ENCODE assay signal across 1 cellular context in the genomic region with DNA sequence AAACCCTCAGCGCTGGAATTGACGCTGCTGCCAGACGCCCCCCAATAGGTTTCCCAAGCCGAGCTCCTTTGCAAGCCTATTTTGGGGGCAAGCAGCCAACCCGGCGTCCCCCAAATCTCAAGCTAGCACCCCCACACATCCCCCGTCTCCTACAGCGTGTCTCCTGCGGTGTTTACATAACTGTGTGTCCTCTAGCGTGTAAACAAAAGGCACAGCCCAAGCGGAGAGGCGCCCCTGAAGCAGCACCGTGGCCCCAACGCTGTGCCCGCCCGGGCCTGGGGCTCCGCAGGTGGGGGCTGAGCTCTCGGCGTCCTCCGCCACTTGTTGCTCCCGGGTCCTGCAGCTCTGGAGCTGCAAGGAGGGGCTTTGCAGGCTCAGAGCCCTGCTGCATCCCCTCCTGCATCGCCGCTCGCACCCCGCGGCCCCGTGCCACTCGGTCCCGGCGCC.
TF ChIP-seq lines count a peak whose summit lies in the region.

No MANE protein-coding gene starts in this region.

TF ChIP-seq in H1, 55 proteins besides CTCF, POLR2A, EP300 and RAD21 (continued from another document):
- TF ChIP-seq, protein P1, sequence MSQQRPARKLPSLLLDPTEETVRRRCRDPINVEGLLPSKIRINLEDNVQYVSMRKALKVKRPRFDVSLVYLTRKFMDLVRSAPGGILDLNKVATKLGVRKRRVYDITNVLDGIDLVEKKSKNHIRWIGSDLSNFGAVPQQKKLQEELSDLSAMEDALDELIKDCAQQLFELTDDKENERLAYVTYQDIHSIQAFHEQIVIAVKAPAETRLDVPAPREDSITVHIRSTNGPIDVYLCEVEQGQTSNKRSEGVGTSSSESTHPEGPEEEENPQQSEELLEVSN (IDR thresholded peaks at IDR 0.05): peak; percentile 3; the same call in 1 of the 2 replicates
- TF ChIP-seq RFX5 (IDR thresholded peaks at IDR 0.05; ENCODE audit: borderline replicate concordance, low read depth, low read length): no peak
- no peak for TF ChIP-seq TBP (IDR thresholded peaks at IDR 0.05; ENCODE audit: low read depth, low read length)
- TF ChIP-seq JUN (IDR thresholded peaks at IDR 0.05; ENCODE audit: low read depth, low read length): no peak
- TF ChIP-seq SIN3A (conservative IDR thresholded peaks at IDR 0.05 in 1 of 2, IDR thresholded peaks at IDR 0.05 in 1 of 2; ENCODE audit: low read depth in 1 of 2, low read length in 2 of 2): peak in 1 of 2 experiments; percentile 36; a peak in 1 of 4 replicates
- TF ChIP-seq GABPA (IDR thresholded peaks at IDR 0.05; ENCODE audit: borderline replicate concordance, insufficient read depth, low read length): no peak
- peak; percentile 42 for TF ChIP-seq EZH2 (IDR thresholded peaks at IDR 0.05; ENCODE audit: low read depth, low read length, severe bottlenecking)
- TF ChIP-seq NRF1 (IDR thresholded peaks at IDR 0.05; ENCODE audit: low read depth, low read length): no peak
- TF ChIP-seq KDM1A (IDR thresholded peaks at IDR 0.05; ENCODE audit: borderline replicate concordance, low read length): no peak
- no peak for TF ChIP-seq FOSL1 (IDR thresholded peaks at IDR 0.05; ENCODE audit: insufficient read depth, low read depth, low read length)
- TF ChIP-seq KDM5A (IDR thresholded peaks at IDR 0.05; ENCODE audit: low read length): no peak
- 0 out of 2 replicates have a peak, but pooled peaks have one; percentile 38 for TF ChIP-seq SUZ12 (IDR thresholded peaks at IDR 0.05; ENCODE audit: low read length)
- TF ChIP-seq RXRA (IDR thresholded peaks at IDR 0.05; ENCODE audit: insufficient read depth, low read depth, low read length): no peak
- TF ChIP-seq, protein P2, sequence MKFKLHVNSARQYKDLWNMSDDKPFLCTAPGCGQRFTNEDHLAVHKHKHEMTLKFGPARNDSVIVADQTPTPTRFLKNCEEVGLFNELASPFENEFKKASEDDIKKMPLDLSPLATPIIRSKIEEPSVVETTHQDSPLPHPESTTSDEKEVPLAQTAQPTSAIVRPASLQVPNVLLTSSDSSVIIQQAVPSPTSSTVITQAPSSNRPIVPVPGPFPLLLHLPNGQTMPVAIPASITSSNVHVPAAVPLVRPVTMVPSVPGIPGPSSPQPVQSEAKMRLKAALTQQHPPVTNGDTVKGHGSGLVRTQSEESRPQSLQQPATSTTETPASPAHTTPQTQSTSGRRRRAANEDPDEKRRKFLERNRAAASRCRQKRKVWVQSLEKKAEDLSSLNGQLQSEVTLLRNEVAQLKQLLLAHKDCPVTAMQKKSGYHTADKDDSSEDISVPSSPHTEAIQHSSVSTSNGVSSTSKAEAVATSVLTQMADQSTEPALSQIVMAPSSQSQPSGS (IDR thresholded peaks at IDR 0.05; ENCODE audit: low read length): no peak
- TF ChIP-seq TAF1 (IDR thresholded peaks at IDR 0.05; ENCODE audit: low read depth, low read length): 0 out of 2 replicates have a peak, but pooled peaks have one; percentile 24
- TF ChIP-seq, protein P3, sequence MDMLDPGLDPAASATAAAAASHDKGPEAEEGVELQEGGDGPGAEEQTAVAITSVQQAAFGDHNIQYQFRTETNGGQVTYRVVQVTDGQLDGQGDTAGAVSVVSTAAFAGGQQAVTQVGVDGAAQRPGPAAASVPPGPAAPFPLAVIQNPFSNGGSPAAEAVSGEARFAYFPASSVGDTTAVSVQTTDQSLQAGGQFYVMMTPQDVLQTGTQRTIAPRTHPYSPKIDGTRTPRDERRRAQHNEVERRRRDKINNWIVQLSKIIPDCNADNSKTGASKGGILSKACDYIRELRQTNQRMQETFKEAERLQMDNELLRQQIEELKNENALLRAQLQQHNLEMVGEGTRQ (IDR thresholded peaks at IDR 0.05; ENCODE audit: low read length): no peak
- TF ChIP-seq, protein P4, sequence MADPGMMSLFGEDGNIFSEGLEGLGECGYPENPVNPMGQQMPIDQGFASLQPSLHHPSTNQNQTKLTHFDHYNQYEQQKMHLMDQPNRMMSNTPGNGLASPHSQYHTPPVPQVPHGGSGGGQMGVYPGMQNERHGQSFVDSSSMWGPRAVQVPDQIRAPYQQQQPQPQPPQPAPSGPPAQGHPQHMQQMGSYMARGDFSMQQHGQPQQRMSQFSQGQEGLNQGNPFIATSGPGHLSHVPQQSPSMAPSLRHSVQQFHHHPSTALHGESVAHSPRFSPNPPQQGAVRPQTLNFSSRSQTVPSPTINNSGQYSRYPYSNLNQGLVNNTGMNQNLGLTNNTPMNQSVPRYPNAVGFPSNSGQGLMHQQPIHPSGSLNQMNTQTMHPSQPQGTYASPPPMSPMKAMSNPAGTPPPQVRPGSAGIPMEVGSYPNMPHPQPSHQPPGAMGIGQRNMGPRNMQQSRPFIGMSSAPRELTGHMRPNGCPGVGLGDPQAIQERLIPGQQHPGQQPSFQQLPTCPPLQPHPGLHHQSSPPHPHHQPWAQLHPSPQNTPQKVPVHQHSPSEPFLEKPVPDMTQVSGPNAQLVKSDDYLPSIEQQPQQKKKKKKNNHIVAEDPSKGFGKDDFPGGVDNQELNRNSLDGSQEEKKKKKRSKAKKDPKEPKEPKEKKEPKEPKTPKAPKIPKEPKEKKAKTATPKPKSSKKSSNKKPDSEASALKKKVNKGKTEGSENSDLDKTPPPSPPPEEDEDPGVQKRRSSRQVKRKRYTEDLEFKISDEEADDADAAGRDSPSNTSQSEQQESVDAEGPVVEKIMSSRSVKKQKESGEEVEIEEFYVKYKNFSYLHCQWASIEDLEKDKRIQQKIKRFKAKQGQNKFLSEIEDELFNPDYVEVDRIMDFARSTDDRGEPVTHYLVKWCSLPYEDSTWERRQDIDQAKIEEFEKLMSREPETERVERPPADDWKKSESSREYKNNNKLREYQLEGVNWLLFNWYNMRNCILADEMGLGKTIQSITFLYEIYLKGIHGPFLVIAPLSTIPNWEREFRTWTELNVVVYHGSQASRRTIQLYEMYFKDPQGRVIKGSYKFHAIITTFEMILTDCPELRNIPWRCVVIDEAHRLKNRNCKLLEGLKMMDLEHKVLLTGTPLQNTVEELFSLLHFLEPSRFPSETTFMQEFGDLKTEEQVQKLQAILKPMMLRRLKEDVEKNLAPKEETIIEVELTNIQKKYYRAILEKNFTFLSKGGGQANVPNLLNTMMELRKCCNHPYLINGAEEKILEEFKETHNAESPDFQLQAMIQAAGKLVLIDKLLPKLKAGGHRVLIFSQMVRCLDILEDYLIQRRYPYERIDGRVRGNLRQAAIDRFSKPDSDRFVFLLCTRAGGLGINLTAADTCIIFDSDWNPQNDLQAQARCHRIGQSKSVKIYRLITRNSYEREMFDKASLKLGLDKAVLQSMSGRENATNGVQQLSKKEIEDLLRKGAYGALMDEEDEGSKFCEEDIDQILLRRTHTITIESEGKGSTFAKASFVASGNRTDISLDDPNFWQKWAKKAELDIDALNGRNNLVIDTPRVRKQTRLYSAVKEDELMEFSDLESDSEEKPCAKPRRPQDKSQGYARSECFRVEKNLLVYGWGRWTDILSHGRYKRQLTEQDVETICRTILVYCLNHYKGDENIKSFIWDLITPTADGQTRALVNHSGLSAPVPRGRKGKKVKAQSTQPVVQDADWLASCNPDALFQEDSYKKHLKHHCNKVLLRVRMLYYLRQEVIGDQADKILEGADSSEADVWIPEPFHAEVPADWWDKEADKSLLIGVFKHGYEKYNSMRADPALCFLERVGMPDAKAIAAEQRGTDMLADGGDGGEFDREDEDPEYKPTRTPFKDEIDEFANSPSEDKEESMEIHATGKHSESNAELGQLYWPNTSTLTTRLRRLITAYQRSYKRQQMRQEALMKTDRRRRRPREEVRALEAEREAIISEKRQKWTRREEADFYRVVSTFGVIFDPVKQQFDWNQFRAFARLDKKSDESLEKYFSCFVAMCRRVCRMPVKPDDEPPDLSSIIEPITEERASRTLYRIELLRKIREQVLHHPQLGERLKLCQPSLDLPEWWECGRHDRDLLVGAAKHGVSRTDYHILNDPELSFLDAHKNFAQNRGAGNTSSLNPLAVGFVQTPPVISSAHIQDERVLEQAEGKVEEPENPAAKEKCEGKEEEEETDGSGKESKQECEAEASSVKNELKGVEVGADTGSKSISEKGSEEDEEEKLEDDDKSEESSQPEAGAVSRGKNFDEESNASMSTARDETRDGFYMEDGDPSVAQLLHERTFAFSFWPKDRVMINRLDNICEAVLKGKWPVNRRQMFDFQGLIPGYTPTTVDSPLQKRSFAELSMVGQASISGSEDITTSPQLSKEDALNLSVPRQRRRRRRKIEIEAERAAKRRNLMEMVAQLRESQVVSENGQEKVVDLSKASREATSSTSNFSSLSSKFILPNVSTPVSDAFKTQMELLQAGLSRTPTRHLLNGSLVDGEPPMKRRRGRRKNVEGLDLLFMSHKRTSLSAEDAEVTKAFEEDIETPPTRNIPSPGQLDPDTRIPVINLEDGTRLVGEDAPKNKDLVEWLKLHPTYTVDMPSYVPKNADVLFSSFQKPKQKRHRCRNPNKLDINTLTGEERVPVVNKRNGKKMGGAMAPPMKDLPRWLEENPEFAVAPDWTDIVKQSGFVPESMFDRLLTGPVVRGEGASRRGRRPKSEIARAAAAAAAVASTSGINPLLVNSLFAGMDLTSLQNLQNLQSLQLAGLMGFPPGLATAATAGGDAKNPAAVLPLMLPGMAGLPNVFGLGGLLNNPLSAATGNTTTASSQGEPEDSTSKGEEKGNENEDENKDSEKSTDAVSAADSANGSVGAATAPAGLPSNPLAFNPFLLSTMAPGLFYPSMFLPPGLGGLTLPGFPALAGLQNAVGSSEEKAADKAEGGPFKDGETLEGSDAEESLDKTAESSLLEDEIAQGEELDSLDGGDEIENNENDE (IDR thresholded peaks at IDR 0.05; ENCODE audit: insufficient replicate concordance, low read length): no peak
- no peak for TF ChIP-seq PHF8 (conservative IDR thresholded peaks at IDR 0.05; ENCODE audit: low read depth, low read length)
